In genomic region chr7:158126661-158127060, GRCh38 we compare ENCODE assay signal across 20 cellular contexts.
"Had no signal": no experiment of that assay in that cellular context is flagged by ENCODE, and none has a peak within 500 bp of the region (broad histone marks: within the 10 kb centered on the region; RNA-seq: fewer than 3 reads in every experiment).

No MANE protein-coding gene starts in this region.

- DNase-seq: activated CD4-positive, alpha-beta memory T cell treated with anti-CD3 and anti-CD28 coated beads for 36 hours; activated CD4-positive, alpha-beta T cell treated with anti-CD3 and anti-CD28 coated beads, Interleukin-2, amount 10 ng/mL, durations not matched to agents 7 days and 5 days; activated CD8-positive, alpha-beta memory T cell treated with anti-CD3 and anti-CD28 coated beads for 24 hours; activated naive CD4-positive, alpha-beta T cell; activated T-cell treated with anti-CD3 and anti-CD28 coated beads, Interleukin-2, amount 50 U/mL, for 72 hours; anterior cingulate cortex; cerebellar nuclear complex; MM.1S; NCI-H1105 treated with DMSO at 0.1 percent for 48 hours; NCI-H1436 treated with DMSO at 0.1 percent for 48 hours; NCI-H187; NCI-H2081; NCI-H510A treated with DMSO at 0.1 percent for 48 hours; NCI-H69; NK-92 treated with Interleukin-12 subunit alpha and Interleukin-12 subunit beta, amount 100 ng/mL, for 24 hours; PC-3; SIG-M5; T-helper 17 cell; T-helper 9 cell had no signal

- ATAC-seq: activated T-cell treated with anti-CD3 and anti-CD28 coated beads, Interleukin-2, amount 50 U/mL, for 72 hours; PC-3; T-helper 17 cell; WTC11 had no signal
